In the genomic region with DNA sequence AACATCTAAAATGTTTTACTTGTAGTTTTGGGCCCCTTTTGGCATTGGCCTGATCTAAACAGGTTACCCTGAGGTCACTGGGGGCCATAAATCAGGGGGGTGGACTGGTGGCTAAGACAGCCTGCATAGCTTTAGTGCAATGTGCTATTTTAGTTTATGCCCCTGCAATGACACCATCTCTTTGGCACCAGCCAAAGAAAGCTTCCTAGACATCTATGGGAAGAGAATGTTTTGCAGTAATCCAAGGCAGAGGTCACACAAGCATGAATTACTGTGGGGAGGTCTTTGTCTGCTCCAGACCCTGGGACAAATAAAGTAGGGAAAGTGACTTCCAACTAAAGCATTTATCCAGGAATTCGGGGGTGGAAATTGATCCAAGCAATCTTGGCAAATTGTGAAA, we compare ENCODE assay signal across 9 cellular contexts. TPM values are rescaled to one million over a fixed set of nuclear protein-coding genes. Genes with fewer than 3 reads are reported as not detected.
DNase-seq lines count a peak whose midpoint lies in the region; ATAC-seq lines count a peak whose summit lies in the region.
"Had no signal": no experiment of that assay in that cellular context is flagged by ENCODE, and none has a peak within 500 bp of the region (broad histone marks: within the 10 kb centered on the region; RNA-seq: fewer than 3 reads in every experiment).

No MANE protein-coding gene starts in this region.

- H3K27ac Mint-ChIP-seq in activated naive CD4-positive, alpha-beta T cell treated with anti-CD3 and anti-CD28 coated beads for 36 hours, result peak overlapping the region; percentile 96
- H3K27ac Mint-ChIP-seq in activated naive CD8-positive, alpha-beta T cell treated with anti-CD3 and anti-CD28 coated beads for 36 hours, result peak overlapping the region; percentile 90
- H3K27ac Mint-ChIP-seq in immature natural killer cell, result peak overlapping the region; percentile 76 to 98 (median 97)
- peak overlapping the region in 1 of 2 donors; percentile 49 for H3K27ac Mint-ChIP-seq in stimulated activated naive CD8-positive, alpha-beta T cell treated with anti-CD3 and anti-CD28 coated beads, Interleukin-15, amount 100 ng/mL, for 72 hours

- peak overlapping the region; percentile 1 for H3K4me3 Mint-ChIP-seq in activated naive CD4-positive, alpha-beta T cell treated with anti-CD3 and anti-CD28 coated beads for 36 hours
- peak overlapping the region; percentile 95 for H3K4me3 Mint-ChIP-seq in activated naive CD8-positive, alpha-beta T cell treated with anti-CD3 and anti-CD28 coated beads for 36 hours
- peak overlapping the region; percentile 99 to 100 (median 99) for H3K4me3 Mint-ChIP-seq in immature natural killer cell
- H3K4me3 Mint-ChIP-seq in stimulated activated naive CD8-positive, alpha-beta T cell treated with anti-CD3 and anti-CD28 coated beads, Interleukin-15, amount 100 ng/mL, for 72 hours, result peak overlapping the region; percentile 86 to 91

- ATAC-seq in stimulated activated naive CD8-positive, alpha-beta T cell treated with anti-CD3 and anti-CD28 coated beads, Interleukin-15, amount 100 ng/mL, for 72 hours, result no peak
- no peak for ATAC-seq in HG02885 (IDR thresholded peaks at IDR 0.05; ENCODE audit: poor library complexity, unreplicated experiment)
- ATAC-seq in GM21447 (IDR thresholded peaks at IDR 0.05; ENCODE audit: unreplicated experiment), result no peak
- ATAC-seq: upper lobe of right lung had no signal

- H3K4me1 Mint-ChIP-seq in activated naive CD4-positive, alpha-beta T cell treated with anti-CD3 and anti-CD28 coated beads for 36 hours (ENCODE audit: low read depth), result peaks cover 65% of the 10 kb centered on the region
- H3K4me1 Mint-ChIP-seq in activated naive CD8-positive, alpha-beta T cell treated with anti-CD3 and anti-CD28 coated beads for 36 hours, result peaks cover 69% of the 10 kb centered on the region
- H3K4me1 Mint-ChIP-seq in immature natural killer cell, result peaks cover 74 to 80% of the 10 kb centered on the region in 2 donors
- peaks cover 62% of the 10 kb centered on the region for H3K4me1 Mint-ChIP-seq in stimulated activated naive CD8-positive, alpha-beta T cell treated with anti-CD3 and anti-CD28 coated beads, Interleukin-15, amount 100 ng/mL, for 72 hours

- peaks cover 6% of the 10 kb centered on the region for H3K9me3 Mint-ChIP-seq in activated naive CD4-positive, alpha-beta T cell treated with anti-CD3 and anti-CD28 coated beads for 36 hours
- H3K9me3 Mint-ChIP-seq in activated naive CD8-positive, alpha-beta T cell treated with anti-CD3 and anti-CD28 coated beads for 36 hours, result peaks cover 9% of the 10 kb centered on the region
- H3K9me3 Mint-ChIP-seq in immature natural killer cell, result peaks cover 0 to 5% (median 2%) of the 10 kb centered on the region in 6 donors
- peaks cover 7 to 10% of the 10 kb centered on the region in 2 donors for H3K9me3 Mint-ChIP-seq in stimulated activated naive CD8-positive, alpha-beta T cell treated with anti-CD3 and anti-CD28 coated beads, Interleukin-15, amount 100 ng/mL, for 72 hours

- intact Hi-C loops in activated naive CD4-positive, alpha-beta T cell treated with anti-CD3 and anti-CD28 coated beads for 36 hours (cut with micrococcal nuclease), result loop anchor here (10.0 kb wide), 2 partner anchors 1094 to 1194 kb away; a partner anchor contains a TSS

- H3K36me3 Mint-ChIP-seq in activated naive CD4-positive, alpha-beta T cell treated with anti-CD3 and anti-CD28 coated beads for 36 hours (ENCODE audit: low read depth), result peaks cover 21% of the 10 kb centered on the region
- H3K36me3 Mint-ChIP-seq in activated naive CD8-positive, alpha-beta T cell treated with anti-CD3 and anti-CD28 coated beads for 36 hours, result peaks cover 33% of the 10 kb centered on the region
- peaks cover 22 to 47% (median 23%) of the 10 kb centered on the region in 3 donors for H3K36me3 Mint-ChIP-seq in immature natural killer cell

- H3K27me3 Mint-ChIP-seq in activated naive CD4-positive, alpha-beta T cell treated with anti-CD3 and anti-CD28 coated beads for 36 hours (ENCODE audit: low read depth), result no peaks in the 10 kb centered on the region
- H3K27me3 Mint-ChIP-seq in activated naive CD8-positive, alpha-beta T cell treated with anti-CD3 and anti-CD28 coated beads for 36 hours, result peaks cover 7% of the 10 kb centered on the region
- H3K27me3 Mint-ChIP-seq in immature natural killer cell (ENCODE audit: low read depth in 3 of 3), result peaks cover 11 to 27% (median 20%) of the 10 kb centered on the region in 3 donors
- no peaks in the 10 kb centered on the region for H3K27me3 Mint-ChIP-seq in stimulated activated naive CD8-positive, alpha-beta T cell treated with anti-CD3 and anti-CD28 coated beads, Interleukin-15, amount 100 ng/mL, for 72 hours

- DNase-seq in activated naive CD4-positive, alpha-beta T cell treated with anti-CD3 and anti-CD28 coated beads for 36 hours, result no peak
- no peak for DNase-seq in activated naive CD4-positive, alpha-beta T cell treated with Interleukin-2 at 50 U/mL for 16 hours
- DNase-seq in activated naive CD8-positive, alpha-beta T cell treated with anti-CD3 and anti-CD28 coated beads for 36 hours, result no peak
- no peak for DNase-seq in immature natural killer cell
- no peak for DNase-seq in stimulated activated naive CD8-positive, alpha-beta T cell treated with anti-CD3 and anti-CD28 coated beads, Interleukin-15, amount 100 ng/mL, for 72 hours
- DNase-seq in NCI-H774 (lab: John Stamatoyannopoulos, UW), result no peak
- DNase-seq: upper lobe of right lung had no signal

- CTCF ChIA-PET in activated naive CD4-positive, alpha-beta T cell treated with anti-CD3 and anti-CD28 coated beads for 36 hours (lab: Charles Lee), result interaction anchor here (1.6 to 9.6 kb wide), 3 partner anchors 20 to 73 kb away, joined by 6 to 100 read pairs (median 11); no protein-coding TSS in a partner anchor

RNA-seq across cellular contexts. Expression of gene RIPOR2, which starts 5.4 kb away (rescaled TPM):
- total RNA-seq in activated naive CD4-positive, alpha-beta T cell treated with anti-CD3 and anti-CD28 coated beads for 36 hours, result 100 to 1,000 TPM; 111 to 116 TPM
- 10 to 100 TPM; 75.2 to 80.0 TPM for total RNA-seq in activated naive CD8-positive, alpha-beta T cell treated with anti-CD3 and anti-CD28 coated beads for 36 hours
- 100 to 1,000 TPM; 262 to 392 (median 334) TPM for polyA plus RNA-seq in immature natural killer cell

Comparison
In these comparisons a context has a peak if more than half of its experiments do, and no peak if none do; other contexts are left out.
1. H3K4me3 Mint-ChIP-seq: peak in every context shown above with its lines; median percentile 99 in immature natural killer cell; 95 in activated naive CD8-positive, alpha-beta T cell treated with anti-CD3 and anti-CD28 coated beads for 36 hours; 88 in stimulated activated naive CD8-positive, alpha-beta T cell treated with anti-CD3 and anti-CD28 coated beads, Interleukin-15, amount 100 ng/mL, for 72 hours; 1 in activated naive CD4-positive, alpha-beta T cell treated with anti-CD3 and anti-CD28 coated beads for 36 hours.